Comparison of ENCODE assay signal across 20 cellular contexts in the genomic region with DNA sequence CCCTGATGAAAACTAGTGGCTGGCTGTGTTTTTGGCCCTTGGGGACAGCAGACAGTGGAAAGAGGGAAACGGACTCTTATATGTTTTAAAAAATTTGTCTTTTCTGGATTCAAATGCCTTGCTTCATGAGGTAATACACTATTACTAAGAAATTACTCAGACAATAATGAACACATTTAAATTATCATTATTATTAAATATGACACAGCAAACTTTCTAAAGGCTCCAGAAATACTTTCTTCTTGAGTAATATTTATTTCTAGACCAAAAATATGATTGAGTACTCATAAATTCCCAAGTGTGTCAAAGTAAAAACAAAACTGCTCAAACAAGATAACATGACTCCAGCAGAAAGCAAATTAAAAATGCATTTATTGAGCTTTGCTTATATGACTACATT.
DNase-seq lines count a peak whose midpoint lies in the region; ATAC-seq and TF ChIP-seq lines count a peak whose summit lies in the region.
"Had no signal": no experiment of that assay in that cellular context is flagged by ENCODE, and none has a peak within 500 bp of the region (broad histone marks: within the 10 kb centered on the region; RNA-seq: fewer than 3 reads in every experiment).

No MANE protein-coding gene starts in this region.

- H3K9me3 ChIP-seq in adipocyte (ENCODE audit: control insufficient read depth, low read length): peaks cover 3% of the 10 kb centered on the region
- H3K9me3 ChIP-seq: BE2C had no signal

- H3K27me3 ChIP-seq in adipocyte (replicated peaks; ENCODE audit: control insufficient read depth, insufficient read depth, low read length) (no peaks in the 10 kb centered on the region), brain microvascular endothelial cell (replicated peaks) (no peaks in the 10 kb centered on the region)
- H3K27me3 ChIP-seq: BE2C had no signal

- no peak for ATAC-seq in HG03354 (IDR thresholded peaks at IDR 0.05; ENCODE audit: poor library complexity, severe bottlenecking, unreplicated experiment)
- ATAC-seq: GM12878 had no signal

- peak; percentile 6 for DNase-seq in HCEC 1CT
- DNase-seq in adipocyte (ENCODE audit: low read depth): peak; percentile 18
- DNase-seq in fibroblast of peridontal ligament (ENCODE audit: extremely low read depth): peak; percentile 18
- DNase-seq in GM20000 (ENCODE audit: low spot score): no peak
- DNase-seq in G401 (ENCODE audit: low spot score): no peak
- DNase-seq in brain microvascular endothelial cell: no peak
- DNase-seq: ACHN; BE2C; C1 segment of cervical spinal cord; CD4-positive, CD25-positive, alpha-beta regulatory T cell; CD8-positive, alpha-beta memory T cell; COR-L47; DMS 273 treated with DMSO at 0.1 percent for 48 hours; DMS53; DND-41; H9 had no signal

- H3K9ac ChIP-seq in adipocyte (ENCODE audit: low read length): no peak overlapping the region
- H3K9ac ChIP-seq: KMS-11 had no signal

- H3K36me3 ChIP-seq in adipocyte (ENCODE audit: control insufficient read depth, insufficient read depth, low read length, severe bottlenecking) (no peaks in the 10 kb centered on the region), brain microvascular endothelial cell (replicated peaks) (no peaks in the 10 kb centered on the region)
- H3K36me3 ChIP-seq: BE2C had no signal

- H3K4me1 ChIP-seq in adipocyte (ENCODE audit: control insufficient read depth, insufficient read depth, low read length): no peaks in the 10 kb centered on the region
- H3K4me1 ChIP-seq: BE2C had no signal

- TF ChIP-seq CTCF in GM20000 (IDR thresholded peaks at IDR 0.05; ENCODE audit: extremely low read depth, missing control alignments) (no peak), brain microvascular endothelial cell (IDR thresholded peaks at IDR 0.05; ENCODE audit: low read depth, low read length, missing control alignments) (no peak)

- H3K27ac ChIP-seq in brain microvascular endothelial cell: no peak overlapping the region
- H3K27ac ChIP-seq: HL-60, KMS-11 had no signal

- in situ Hi-C loops in G401 (cut with HindIII; ENCODE audit: low sequenced_read_pairs) (no loop called here), brain microvascular endothelial cell (cut with HindIII; ENCODE audit: low pct_ligation_motif_present, low sequenced_read_pairs) (no loop called here)

- H3K4me3 ChIP-seq in adipocyte (ENCODE audit: low read length): no peak overlapping the region
- H3K4me3 ChIP-seq in brain microvascular endothelial cell (ENCODE audit: low read depth, low read length): no peak overlapping the region
- H3K4me3 ChIP-seq: GM12878 had no signal

Comparison
In these comparisons a context has a peak if more than half of its experiments do, and no peak if none do; other contexts are left out.
1. DNase-seq: peak in HCEC 1CT (single experiment), adipocyte (single experiment) and fibroblast of peridontal ligament (single experiment); none in GM20000 (single experiment), G401 (single experiment) and brain microvascular endothelial cell (single experiment).